In the genomic region with DNA sequence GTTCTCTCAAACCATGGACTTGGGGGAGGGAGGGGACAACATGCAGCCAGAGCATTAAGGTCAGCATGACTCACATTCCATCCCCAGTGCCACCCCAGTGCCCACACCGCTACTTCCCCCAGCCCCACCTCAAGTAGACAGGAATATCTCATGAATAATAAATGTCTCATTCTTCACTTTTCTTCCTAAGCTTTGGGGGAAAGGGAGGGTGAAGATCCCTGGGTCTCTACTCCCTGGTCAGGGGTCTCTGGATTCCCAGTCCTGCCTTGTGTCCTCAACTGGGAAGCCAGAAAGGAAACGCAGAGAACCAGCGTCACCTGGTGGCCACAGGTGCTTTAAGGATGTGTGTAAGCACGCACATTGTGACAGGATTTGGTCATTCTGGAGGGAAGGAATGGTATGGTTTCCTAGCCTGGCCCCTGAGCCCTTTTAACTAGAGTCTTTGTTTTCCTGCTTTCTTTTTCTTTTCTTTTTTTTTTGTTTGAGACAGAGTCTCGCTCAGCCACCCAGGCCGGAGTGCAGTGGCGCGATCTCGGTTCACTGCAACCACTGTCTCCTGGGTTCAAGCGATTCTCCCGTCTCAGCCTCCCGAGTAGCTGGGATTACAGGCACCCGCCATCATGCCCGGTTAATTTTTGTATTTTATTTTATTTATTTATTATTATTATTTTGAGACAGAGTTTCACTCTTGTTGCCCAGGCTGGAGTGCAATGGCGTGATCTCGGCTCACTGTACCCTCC, we compare ENCODE assay signal across 8 cellular contexts. TPM values are rescaled to one million over a fixed set of nuclear protein-coding genes. Genes with fewer than 3 reads are reported as not detected.
DNase-seq lines count a peak whose midpoint lies in the region; ATAC-seq and TF ChIP-seq lines count a peak whose summit lies in the region.

No MANE protein-coding gene starts in this region.

- WGBS in prostate gland = 67% methylated on average over 16 of the region's 16 CpGs

- H3K9me3 Mint-ChIP-seq in activated naive CD4-positive, alpha-beta T cell treated with anti-CD3 and anti-CD28 coated beads, Interleukin-2, amount 10 ng/mL, durations not matched to agents 7 days and 5 days = no peaks in the 10 kb centered on the region

- TF ChIP-seq RAD21 in Ishikawa (IDR thresholded peaks at IDR 0.05; ENCODE audit: low read depth) = peak; percentile 100

- H4K20me1 ChIP-seq in PC-3 (ENCODE audit: low read length) = no peaks in the 10 kb centered on the region

- H3K9me3 ChIP-seq in PC-3 (ENCODE audit: low read length) (no peaks in the 10 kb centered on the region), prostate gland (no peaks in the 10 kb centered on the region)

- 0 out of 2 replicates have a peak overlapping the region, but pooled peaks have one; percentile 74 for H3K27ac ChIP-seq in PC-3 (ENCODE audit: low read length)
- H3K27ac ChIP-seq in prostate gland = no peak overlapping the region

- no peak overlapping the region for H3K4me3 ChIP-seq in PC-3 (ENCODE audit: low read length)
- H3K4me3 ChIP-seq in prostate gland = no peak overlapping the region

- peak overlapping the region; percentile 4; the same call in 1 of the 2 replicates for H3K4me2 ChIP-seq in PC-3 (ENCODE audit: low read length)

- peak overlapping the region; percentile 19 for H3K4me3 Mint-ChIP-seq in activated naive CD4-positive, alpha-beta T cell treated with anti-CD3 and anti-CD28 coated beads, Interleukin-2, amount 10 ng/mL, durations not matched to agents 7 days and 5 days

- H3K27me3 ChIP-seq in PC-3 (ENCODE audit: low read length) = no peaks in the 10 kb centered on the region
- H3K27me3 ChIP-seq in prostate gland (replicated peaks; ENCODE audit: insufficient read depth) = no peaks in the 10 kb centered on the region

- CTCF ChIA-PET in PC-3 (lab: Charles Lee) = interaction anchor here (0.6 to 1.1 kb wide), 2 partner anchors 36 to 107 kb away, joined by 4 to 8 read pairs; a partner anchor contains a TSS
- CTCF ChIA-PET in activated naive CD4-positive, alpha-beta T cell treated with anti-CD3 and anti-CD28 coated beads, Interleukin-2, amount 10 ng/mL, durations not matched to agents 7 days and 5 days (lab: Charles Lee) = interaction anchor here (0.6 to 8.3 kb wide), 15 partner anchors 11 to 1667 kb away, joined by 3 to 125 read pairs (median 5); no protein-coding TSS in a partner anchor

- no peak overlapping the region for H3K9ac ChIP-seq in PC-3 (ENCODE audit: low read length)

- peak overlapping the region; percentile 4; the same call in 1 of the 2 replicates for H2AFZ ChIP-seq in PC-3 (ENCODE audit: low read length)

- peak overlapping the region; percentile 47 for H3K27ac Mint-ChIP-seq in activated naive CD4-positive, alpha-beta T cell treated with anti-CD3 and anti-CD28 coated beads, Interleukin-2, amount 10 ng/mL, durations not matched to agents 7 days and 5 days

- H3K9me2 ChIP-seq in PC-3 (replicated peaks; ENCODE audit: low read length) = no peaks in the 10 kb centered on the region

- BruUV-seq in PC-3 (replicated peaks; lab: Mats Ljungman, UMichigan) = no TSS peak

- H3F3A ChIP-seq in PC-3 (ENCODE audit: low read length, unreplicated experiment) = no peaks in the 10 kb centered on the region

- POLR2A ChIA-PET in PC-3 (lab: Charles Lee; ENCODE audit: unreplicated experiment) = no interaction called here

- peak; percentile 96 for TF ChIP-seq CTCF in PC-3 (conservative IDR thresholded peaks at IDR 0.05; ENCODE audit: low read depth, low read length)
- peak; percentile 66 to 90 (median 78) for TF ChIP-seq CTCF in prostate gland (IDR thresholded peaks at IDR 0.05)

- no peaks in the 10 kb centered on the region for H3K79me2 ChIP-seq in PC-3 (ENCODE audit: low read length)

- no peaks in the 10 kb centered on the region for H3K36me3 ChIP-seq in PC-3 (ENCODE audit: low read depth, low read length)
- no peaks in the 10 kb centered on the region for H3K36me3 ChIP-seq in prostate gland

- TF ChIP-seq POLR2A in prostate gland (IDR thresholded peaks at IDR 0.05) = no peak

- H3K4me1 ChIP-seq in PC-3 (ENCODE audit: insufficient read depth, low read length) = peaks cover 28% of the 10 kb centered on the region
- H3K4me1 ChIP-seq in prostate gland (replicated peaks) = no peaks in the 10 kb centered on the region

- TF ChIP-seq EP300 in Ishikawa (IDR thresholded peaks at IDR 0.05; ENCODE audit: borderline replicate concordance) = no peak

- DNase-seq in COLO829 (ENCODE audit: low spot score) (peak; percentile 63), PC-3 (peak; percentile 86), head of caudate nucleus (peak; percentile 60 to 93 (median 86)), prostate gland (ENCODE audit: low spot score) (peak; percentile 70)
- DNase-seq in activated naive CD4-positive, alpha-beta T cell treated with anti-CD3 and anti-CD28 coated beads, Interleukin-2, amount 10 ng/mL, durations not matched to agents 7 days and 5 days = peak; percentile 82

- ATAC-seq in PC-3 (peak; percentile 37), HG02588 (IDR thresholded peaks at IDR 0.05; ENCODE audit: unreplicated experiment) (no peak), GM19463 (IDR thresholded peaks at IDR 0.05; ENCODE audit: unreplicated experiment) (no peak)

- peaks cover 6% of the 10 kb centered on the region for H3K27me3 Mint-ChIP-seq in activated naive CD4-positive, alpha-beta T cell treated with anti-CD3 and anti-CD28 coated beads, Interleukin-2, amount 10 ng/mL, durations not matched to agents 7 days and 5 days

- peaks cover 42% of the 10 kb centered on the region for H3K4me1 Mint-ChIP-seq in activated naive CD4-positive, alpha-beta T cell treated with anti-CD3 and anti-CD28 coated beads, Interleukin-2, amount 10 ng/mL, durations not matched to agents 7 days and 5 days

- intact Hi-C loops in PC-3 (cut with micrococcal nuclease) (loop anchor here (1.0 to 2.0 kb wide), 3 partner anchors 66 to 141 kb away; no protein-coding TSS in a partner anchor), head of caudate nucleus (cut with DNase I) (no loop called here), prostate gland (cut with DNase I) (loop anchor here (5.0 kb wide), 1 partner anchor 34 kb away; a partner anchor contains a TSS)

- H3K36me3 Mint-ChIP-seq in activated naive CD4-positive, alpha-beta T cell treated with anti-CD3 and anti-CD28 coated beads, Interleukin-2, amount 10 ng/mL, durations not matched to agents 7 days and 5 days = no peaks in the 10 kb centered on the region

TF ChIP-seq in Ishikawa, 13 proteins besides CTCF, POLR2A, EP300 and RAD21:
- TF ChIP-seq TEAD4 (IDR thresholded peaks at IDR 0.05) = peak; percentile 49; the same call in 1 of the 2 replicates
- TF ChIP-seq ZBTB7A (IDR thresholded peaks at IDR 0.05; ENCODE audit: low read depth) = peak; percentile 56; the same call in 1 of the 2 replicates
- 0 out of 2 replicates have a peak, but pooled peaks have one; percentile 21 for TF ChIP-seq YY1 (IDR thresholded peaks at IDR 0.05; ENCODE audit: low read depth)
- TF ChIP-seq, protein P1, sequence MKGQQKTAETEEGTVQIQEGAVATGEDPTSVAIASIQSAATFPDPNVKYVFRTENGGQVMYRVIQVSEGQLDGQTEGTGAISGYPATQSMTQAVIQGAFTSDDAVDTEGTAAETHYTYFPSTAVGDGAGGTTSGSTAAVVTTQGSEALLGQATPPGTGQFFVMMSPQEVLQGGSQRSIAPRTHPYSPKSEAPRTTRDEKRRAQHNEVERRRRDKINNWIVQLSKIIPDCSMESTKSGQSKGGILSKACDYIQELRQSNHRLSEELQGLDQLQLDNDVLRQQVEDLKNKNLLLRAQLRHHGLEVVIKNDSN (IDR thresholded peaks at IDR 0.05) = no peak
- TF ChIP-seq, protein P2, sequence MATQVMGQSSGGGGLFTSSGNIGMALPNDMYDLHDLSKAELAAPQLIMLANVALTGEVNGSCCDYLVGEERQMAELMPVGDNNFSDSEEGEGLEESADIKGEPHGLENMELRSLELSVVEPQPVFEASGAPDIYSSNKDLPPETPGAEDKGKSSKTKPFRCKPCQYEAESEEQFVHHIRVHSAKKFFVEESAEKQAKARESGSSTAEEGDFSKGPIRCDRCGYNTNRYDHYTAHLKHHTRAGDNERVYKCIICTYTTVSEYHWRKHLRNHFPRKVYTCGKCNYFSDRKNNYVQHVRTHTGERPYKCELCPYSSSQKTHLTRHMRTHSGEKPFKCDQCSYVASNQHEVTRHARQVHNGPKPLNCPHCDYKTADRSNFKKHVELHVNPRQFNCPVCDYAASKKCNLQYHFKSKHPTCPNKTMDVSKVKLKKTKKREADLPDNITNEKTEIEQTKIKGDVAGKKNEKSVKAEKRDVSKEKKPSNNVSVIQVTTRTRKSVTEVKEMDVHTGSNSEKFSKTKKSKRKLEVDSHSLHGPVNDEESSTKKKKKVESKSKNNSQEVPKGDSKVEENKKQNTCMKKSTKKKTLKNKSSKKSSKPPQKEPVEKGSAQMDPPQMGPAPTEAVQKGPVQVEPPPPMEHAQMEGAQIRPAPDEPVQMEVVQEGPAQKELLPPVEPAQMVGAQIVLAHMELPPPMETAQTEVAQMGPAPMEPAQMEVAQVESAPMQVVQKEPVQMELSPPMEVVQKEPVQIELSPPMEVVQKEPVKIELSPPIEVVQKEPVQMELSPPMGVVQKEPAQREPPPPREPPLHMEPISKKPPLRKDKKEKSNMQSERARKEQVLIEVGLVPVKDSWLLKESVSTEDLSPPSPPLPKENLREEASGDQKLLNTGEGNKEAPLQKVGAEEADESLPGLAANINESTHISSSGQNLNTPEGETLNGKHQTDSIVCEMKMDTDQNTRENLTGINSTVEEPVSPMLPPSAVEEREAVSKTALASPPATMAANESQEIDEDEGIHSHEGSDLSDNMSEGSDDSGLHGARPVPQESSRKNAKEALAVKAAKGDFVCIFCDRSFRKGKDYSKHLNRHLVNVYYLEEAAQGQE (IDR thresholded peaks at IDR 0.05; ENCODE audit: low read depth) = no peak
- TF ChIP-seq TCF12 (IDR thresholded peaks at IDR 0.05; ENCODE audit: low read depth) = no peak

RNA-seq across cellular contexts. Expression of a gene that starts 3.4 kb away (rescaled TPM):
- total RNA-seq in PC-3 (2014; rRNA removed) (not detected in 2 replicates), prostate gland (under 1 TPM in 1 of 2 donors, not detected in 1; 0.97 TPM)

RNA-seq across cellular contexts. Expression of a gene that starts 23.6 kb away (rescaled TPM):
- total RNA-seq in PC-3 (2014; rRNA removed) (1.8 and 5.0 TPM in 2 replicates), prostate gland (10 to 100 TPM; 29.4 to 42.4 TPM)

RNA-seq across cellular contexts. Expression of a gene that starts 36.0 kb away (rescaled TPM):
- total RNA-seq in PC-3 (2014; rRNA removed) = 121 and 156 TPM in 2 replicates
- 100 to 1,000 TPM in 1 of 2 donors, 10 to 100 TPM in 1; 83.1 to 192 TPM for total RNA-seq in prostate gland

RNA-seq across cellular contexts. Expression of a gene that starts 58.2 kb away (rescaled TPM):
- total RNA-seq in PC-3 (2014; rRNA removed) = 35.9 and 38.2 TPM in 2 replicates
- 10 to 100 TPM; 44.2 to 99.4 TPM for total RNA-seq in prostate gland
